In genomic region chr2:45132551-45132950, GRCh38 we compare ENCODE assay signal across 20 cellular contexts.
DNase-seq lines count a peak whose midpoint lies in the region; ATAC-seq lines count a peak whose summit lies in the region.
"Had no signal": no experiment of that assay in that cellular context is flagged by ENCODE, and none has a peak within 500 bp of the region (broad histone marks: within the 10 kb centered on the region; RNA-seq: fewer than 3 reads in every experiment).

No MANE protein-coding gene starts in this region.

- H3K4me3 ChIP-seq in neuronal stem cell (ENCODE audit: low read length in 2 of 2): no peak overlapping the region
- H3K4me3 ChIP-seq: HAP-1 had no signal

- H2BK12ac ChIP-seq in neuronal stem cell (ENCODE audit: low read length): no peak overlapping the region

- H3K36me3 ChIP-seq in neuronal stem cell (replicated peaks in 1 of 2; ENCODE audit: control insufficient read depth in 2 of 2, insufficient read depth in 2 of 2, low read length in 2 of 2): no peaks in the 10 kb centered on the region
- H3K36me3 ChIP-seq: HAP-1 had no signal

- DNase-seq in neuronal stem cell (ENCODE audit: low spot score) (no peak), NOMO-1 (lab: John Stamatoyannopoulos, UW; ENCODE audit: unreplicated experiment in 2 of 2) (no peak), 8988T (no peak)
- DNase-seq in activated T-cell treated with anti-CD3 and anti-CD28 coated beads, Interleukin-2, amount 50 U/mL, for 48 hours: no peak
- DNase-seq: activated B cell treated with CpG ODN at 0.5 μM for 24 hours; activated CD8-positive, alpha-beta T cell treated with anti-CD3 and anti-CD28 coated beads for 36 hours; activated naive CD4-positive, alpha-beta T cell treated with anti-CD3 and anti-CD28 coated beads for 36 hours; activated T-cell treated with anti-CD3 and anti-CD28 coated beads, Interleukin-2, amount 50 U/mL, for 24 hours; anterior cingulate cortex; central memory CD4-positive, alpha-beta T cell; DMS79 treated with DMSO at 0.1 percent for 48 hours; effector CD4-positive, alpha-beta T cell; NCI-H69; posterior cingulate gyrus; stimulated activated naive B cell treated with anti-CD40 and anti-IgM and Interleukin-4, amounts not matched to agents 10 μg/mL and 1 μg/mL and 100 μg/mL, for 72 hours had no signal

- H3K18ac ChIP-seq in neuronal stem cell (ENCODE audit: low read length): no peak overlapping the region

- no peak overlapping the region for H2AFZ ChIP-seq in neuronal stem cell (ENCODE audit: low read length)

- no peak overlapping the region for H2BK120ac ChIP-seq in neuronal stem cell (ENCODE audit: low read depth, low read length)

- ATAC-seq in GM18502 (IDR thresholded peaks at IDR 0.05; ENCODE audit: poor library complexity, unreplicated experiment): peak; percentile 65
- ATAC-seq in GM21381 (IDR thresholded peaks at IDR 0.05; ENCODE audit: unreplicated experiment): peak; percentile 59
- peak; percentile 60 for ATAC-seq in HG03135 (IDR thresholded peaks at IDR 0.05; ENCODE audit: unreplicated experiment)
- ATAC-seq: activated CD8-positive, alpha-beta T cell treated with anti-CD3 and anti-CD28 coated beads for 36 hours; Panc1 had no signal

- peaks cover 0 to 3% of the 10 kb centered on the region in 2 donors for H3K4me1 ChIP-seq in neuronal stem cell (ENCODE audit: control insufficient read depth in 2 of 2, insufficient read depth in 1 of 2, low read depth in 1 of 2, low read length in 2 of 2)
- H3K4me1 ChIP-seq: HAP-1 had no signal

- no peak overlapping the region for H3K4ac ChIP-seq in neuronal stem cell (ENCODE audit: low read length)

- no peak overlapping the region for H3K27ac ChIP-seq in neuronal stem cell (replicated peaks; ENCODE audit: low read length)

- H3K4me2 ChIP-seq in neuronal stem cell (ENCODE audit: insufficient read depth, low read length, poor library complexity, severe bottlenecking): no peak overlapping the region

- H3K9me3 ChIP-seq in neuronal stem cell (replicated peaks in 1 of 2; ENCODE audit: control insufficient read depth in 2 of 2, insufficient read depth in 1 of 2, low read depth in 1 of 2, low read length in 2 of 2): no peaks in the 10 kb centered on the region
- H3K9me3 ChIP-seq: HAP-1 had no signal

- H4K91ac ChIP-seq in neuronal stem cell (ENCODE audit: low read depth, low read length, poor library complexity): no peak overlapping the region

- H4K8ac ChIP-seq in neuronal stem cell (ENCODE audit: low read depth, low read length): no peak overlapping the region

- WGBS in neuronal stem cell (ENCODE audit: extremely low coverage in 2 of 2, insufficient read length in 2 of 2, insufficient replicate concordance in 1 of 2), 2 donors: no CpG with 5 or more reads among the region's 4 CpGs

- no peak overlapping the region for H3K14ac ChIP-seq in neuronal stem cell (ENCODE audit: low read length)

- H2AK5ac ChIP-seq in neuronal stem cell (ENCODE audit: low read depth, low read length): no peak overlapping the region

- H2BK5ac ChIP-seq in neuronal stem cell (ENCODE audit: low read length): no peak overlapping the region

- no peaks in the 10 kb centered on the region for H3K79me1 ChIP-seq in neuronal stem cell (ENCODE audit: low read depth, low read length)

- no peak overlapping the region for H3K23ac ChIP-seq in neuronal stem cell (ENCODE audit: low read depth, low read length, poor library complexity)

- H2BK15ac ChIP-seq in neuronal stem cell (ENCODE audit: low read length): no peak overlapping the region

- no peaks in the 10 kb centered on the region for H3K27me3 ChIP-seq in neuronal stem cell (ENCODE audit: control insufficient read depth in 3 of 3, insufficient read depth in 3 of 3, low read depth in 1 of 3, low read length in 3 of 3)

- peak overlapping the region; percentile 15 for H3K9ac ChIP-seq in neuronal stem cell (ENCODE audit: low read depth, low read length, poor library complexity)
